Comparison of ENCODE assay signal across 26 cellular contexts in the genomic region with DNA sequence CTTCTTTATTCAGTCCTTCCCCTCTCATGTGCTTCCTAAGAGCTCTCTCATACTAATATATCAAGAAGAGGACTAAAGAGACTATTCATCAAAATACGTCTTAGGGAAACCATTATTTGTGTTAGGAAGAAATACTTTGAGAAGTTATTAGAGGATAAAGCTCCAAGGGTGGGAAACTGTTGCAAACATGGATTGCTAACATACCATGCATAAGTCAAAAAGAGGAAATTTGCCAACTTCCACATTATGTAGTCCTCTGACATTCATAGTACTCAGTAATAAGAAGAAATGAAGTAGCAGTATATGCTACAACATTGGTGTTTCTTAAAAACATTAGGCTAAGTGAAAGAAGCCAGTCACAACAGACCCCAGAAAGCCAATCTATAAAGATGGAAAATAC.
A peak's percentile ranks its signal among the peaks of the same experiment; 100 is the strongest.
DNase-seq lines count a peak whose midpoint lies in the region; ATAC-seq, FAIRE-seq and TF ChIP-seq lines count a peak whose summit lies in the region.
"Had no signal": no experiment of that assay in that cellular context is flagged by ENCODE, and none has a peak within 500 bp of the region (broad histone marks: within the 10 kb centered on the region; RNA-seq: fewer than 3 reads in every experiment).

No MANE protein-coding gene starts in this region.

- H2BK15ac ChIP-seq in IMR-90 (ENCODE audit: low read depth, low read length): no peak overlapping the region

- TF ChIP-seq POLR2A in IMR-90 (IDR thresholded peaks at IDR 0.05; ENCODE audit: low read depth, low read length) (no peak), HepG2 (IDR thresholded peaks at IDR 0.05; ENCODE audit: insufficient read depth in 1 of 2, low read depth in 2 of 2, low read length in 2 of 2) (no peak)

- no peak overlapping the region for H2BK20ac ChIP-seq in IMR-90 (ENCODE audit: low read depth, low read length)

- no peak for TF ChIP-seq RAD21 in IMR-90 (IDR thresholded peaks at IDR 0.05; ENCODE audit: low read length)
- no peak for TF ChIP-seq RAD21 in HepG2 (CRISPR knock-in tag; IDR thresholded peaks at IDR 0.05)

- WGBS in IMR-90 (ENCODE audit: extremely low coverage in 2 of 2, insufficient read length in 1 of 2), 2 experiments: no CpG with 5 or more reads among the region's 1 CpG
- WGBS in HepG2 (ENCODE audit: low lambda C conversion rate): 0% methylated on average over 1 of the region's 1 CpG

- no peak overlapping the region for H2BK5ac ChIP-seq in IMR-90 (ENCODE audit: low read depth, low read length, poor library complexity, severe bottlenecking)

- H3K9ac ChIP-seq in IMR-90 (ENCODE audit: low read depth, low read length) (no peak overlapping the region), adipocyte (ENCODE audit: low read length) (no peak overlapping the region), HepG2 (ENCODE audit: insufficient read depth, low read depth, low read length) (no peak overlapping the region)
- H3K9ac ChIP-seq: BLaER1 had no signal

- no peak overlapping the region for H4K8ac ChIP-seq in IMR-90 (ENCODE audit: low read depth in 2 of 2, low read length in 2 of 2)

- H3K18ac ChIP-seq in IMR-90 (ENCODE audit: low read depth, low read length): peak overlapping the region; percentile 44; the same call in 1 of the 2 replicates

- H3K27ac ChIP-seq in IMR-90 (ENCODE audit: insufficient read depth, low read length): no peak overlapping the region
- H3K27ac ChIP-seq in caudate nucleus (ENCODE audit: low read depth, low read length): no peak overlapping the region
- no peak overlapping the region for H3K27ac ChIP-seq in HepG2 (ENCODE audit: extremely low read length, insufficient read depth, low read length)
- H3K27ac ChIP-seq: 22Rv1, A549, BLaER1 had no signal

- H4K5ac ChIP-seq in IMR-90 (ENCODE audit: low read depth, low read length): no peak overlapping the region

- H3K9me3 ChIP-seq in IMR-90 (ENCODE audit: control insufficient read depth, insufficient read depth, low read length) (no peaks in the 10 kb centered on the region), adipocyte (ENCODE audit: control insufficient read depth, low read length) (peaks cover 7% of the 10 kb centered on the region), HepG2 (ENCODE audit: low read length) (no peaks in the 10 kb centered on the region)
- H3K9me3 ChIP-seq: A549, BE2C, BLaER1 had no signal

- no peak overlapping the region for H2BK120ac ChIP-seq in IMR-90 (ENCODE audit: low read depth, low read length)

- H3K27me3 ChIP-seq in IMR-90 (ENCODE audit: control insufficient read depth, insufficient read depth, low read length) (no peaks in the 10 kb centered on the region), adipocyte (replicated peaks; ENCODE audit: control insufficient read depth, insufficient read depth, low read length) (no peaks in the 10 kb centered on the region), HepG2 (ENCODE audit: control insufficient read depth in 1 of 2, insufficient read depth in 2 of 2, low read length in 2 of 2) (no peaks in the 10 kb centered on the region)
- H3K27me3 ChIP-seq: BE2C, BLaER1 had no signal

- H4K20me1 ChIP-seq in IMR-90 (ENCODE audit: insufficient read depth, low read length): no peaks in the 10 kb centered on the region
- H4K20me1 ChIP-seq in HepG2 (ENCODE audit: insufficient read depth, low read length): no peaks in the 10 kb centered on the region
- H4K20me1 ChIP-seq: BLaER1 had no signal

- POLR2A ChIA-PET in IMR-90 (lab: Charles Lee; ENCODE audit: unreplicated experiment): no interaction called here
- POLR2A ChIA-PET in HepG2 (lab: Yijun Ruan, JAX): no interaction called here

- no peak overlapping the region for H3K4ac ChIP-seq in IMR-90 (ENCODE audit: low read depth, low read length)

- H3K4me3 ChIP-seq in AG10803 (ENCODE audit: low read length): no peak overlapping the region
- H3K4me3 ChIP-seq in IMR-90 (ENCODE audit: insufficient read depth, low read depth, low read length): no peak overlapping the region
- no peak overlapping the region for H3K4me3 ChIP-seq in adipocyte (ENCODE audit: low read length)
- no peak overlapping the region for H3K4me3 ChIP-seq in HepG2 (replicated peaks in 1 of 3; ENCODE audit: insufficient read depth in 1 of 3, low read depth in 2 of 3, low read length in 3 of 3)
- H3K4me3 ChIP-seq: A549, BLaER1 had no signal

- TF ChIP-seq CTCF in AG10803 (conservative IDR thresholded peaks at IDR 0.05; ENCODE audit: low read length) (no peak), IMR-90 (conservative IDR thresholded peaks at IDR 0.05; ENCODE audit: low read depth, low read length) (no peak), HepG2 (CRISPR knock-in tag; IDR thresholded peaks at IDR 0.05) (no peak)

- no peaks in the 10 kb centered on the region for H3K36me3 ChIP-seq in IMR-90 (ENCODE audit: control insufficient read depth, insufficient read depth, low read length)
- no peaks in the 10 kb centered on the region for H3K36me3 ChIP-seq in adipocyte (ENCODE audit: control insufficient read depth, insufficient read depth, low read length, severe bottlenecking)
- H3K36me3 ChIP-seq in HepG2 (replicated peaks in 1 of 2; ENCODE audit: control insufficient read depth in 1 of 2, insufficient read depth in 2 of 2, low read length in 2 of 2): no peaks in the 10 kb centered on the region
- H3K36me3 ChIP-seq: BE2C, BLaER1 had no signal

- dilution Hi-C loops in IMR-90 (cut with HindIII; ENCODE audit: low sequenced_read_pairs, unreplicated experiment): no loop called here

- CTCF ChIA-PET in IMR-90 (lab: Yijun Ruan, JAX) (no interaction called here), HepG2 (lab: Yijun Ruan, JAX; ENCODE audit: low intra/inter-chr PET ratio, low total read pairs) (no interaction called here)

- H3K4me2 ChIP-seq in IMR-90 (ENCODE audit: low read depth, low read length) (no peak overlapping the region), HepG2 (ENCODE audit: low read depth, low read length) (no peak overlapping the region)
- H3K4me2 ChIP-seq: A549, BLaER1 had no signal

- H2AK5ac ChIP-seq in IMR-90 (ENCODE audit: low read depth, low read length): no peak overlapping the region

- intact Hi-C loops in IMR-90 (cut with micrococcal nuclease): no loop called here
- intact Hi-C loops in HepG2 (cut with micrococcal nuclease; ENCODE audit: unreplicated experiment): no loop called here

- H2AFZ ChIP-seq in IMR-90 (replicated peaks; ENCODE audit: low read length, poor library complexity): no peak overlapping the region
- H2AFZ ChIP-seq in HepG2 (ENCODE audit: low read length): no peak overlapping the region

- FAIRE-seq in HepG2 (lab: Jason Lieb, UNC): no peak
- FAIRE-seq: A549, G401.6, GM12891, GM19239 had no signal

- DNase-seq in AG10803 (ENCODE audit: low read depth): peak; percentile 36
- DNase-seq in IMR-90: peak; percentile 24
- DNase-seq in adipocyte (ENCODE audit: low read depth): peak; percentile 44
- DNase-seq in iris pigment epithelial cell (ENCODE audit: low read depth): peak; percentile 66
- no peak for DNase-seq in SK-N-DZ (ENCODE audit: low spot score)
- no peak for DNase-seq in caudate nucleus (lab: John Stamatoyannopoulos, UW)
- no peak for DNase-seq in HepG2 (ENCODE audit: low spot score)
- DNase-seq: BE2C; C1 segment of cervical spinal cord; CD4-positive, alpha-beta memory T cell; CD4-positive, CD25-positive, alpha-beta regulatory T cell; CD8-positive, alpha-beta memory T cell; COR-L47; DMS 273 treated with DMSO at 0.1 percent for 48 hours; DMS153; DMS53; DMS79; DND-41; GF-D8 had no signal

- ATAC-seq in IMR-90 (ENCODE audit: low read depth) (peak; percentile 54; the same call in 1 of the 2 replicates), GM21529 (IDR thresholded peaks at IDR 0.05; ENCODE audit: unreplicated experiment) (no peak), HepG2 (no peak)
- ATAC-seq: A549 had no signal

- H3K23ac ChIP-seq in IMR-90 (ENCODE audit: low read depth, low read length): no peak overlapping the region

- H3K9me1 ChIP-seq in IMR-90 (ENCODE audit: insufficient read depth, low read length): no peaks in the 10 kb centered on the region

- BruUV-seq in IMR-90 (replicated peaks; lab: Mats Ljungman, UMichigan) (no TSS peak), HepG2 (replicated peaks; lab: Mats Ljungman, UMichigan) (no TSS peak)

- peaks cover under 1% of the 10 kb centered on the region; the same call in 1 of the 2 replicates for H3K4me1 ChIP-seq in IMR-90 (ENCODE audit: control insufficient read depth, insufficient read depth, low read length)
- H3K4me1 ChIP-seq in adipocyte (ENCODE audit: control insufficient read depth, insufficient read depth, low read length): no peaks in the 10 kb centered on the region
- H3K4me1 ChIP-seq in HepG2 (ENCODE audit: insufficient read depth, low read length): no peaks in the 10 kb centered on the region
- H3K4me1 ChIP-seq: A549, BE2C, BLaER1 had no signal

- TF ChIP-seq EP300 in HepG2 (IDR thresholded peaks at IDR 0.05; ENCODE audit: low read depth in 2 of 2, low read length in 2 of 2): no peak
- no peak for TF ChIP-seq EP300 in HepG2 (CRISPR knock-in tag; IDR thresholded peaks at IDR 0.05; ENCODE audit: borderline replicate concordance)

- no peak overlapping the region for H4K91ac ChIP-seq in IMR-90 (ENCODE audit: insufficient read depth, low read depth, low read length)

- no peak overlapping the region for H3K56ac ChIP-seq in IMR-90 (ENCODE audit: extremely low read depth, insufficient read depth, low read length)

- no peak overlapping the region for H2AK9ac ChIP-seq in IMR-90 (replicated peaks; ENCODE audit: low read depth, low read length, poor library complexity)

- no peak overlapping the region for H3K14ac ChIP-seq in IMR-90 (replicated peaks; ENCODE audit: low read depth, low read length)

- no peaks in the 10 kb centered on the region for H3K79me2 ChIP-seq in HepG2 (ENCODE audit: insufficient read depth, low read length)

- in situ Hi-C loops in IMR-90 (cut with MboI; ENCODE audit: low sequenced_read_pairs) (no loop called here), HepG2 (cut with HindIII; ENCODE audit: extremely low pct_ligation_motif_present, low pct_unique_long_range_greater_than_20kb) (no loop called here)

- H3K79me1 ChIP-seq in IMR-90 (ENCODE audit: low read depth in 1 of 2, low read length in 2 of 2): no peaks in the 10 kb centered on the region

TF ChIP-seq in IMR-90, 13 proteins besides CTCF, POLR2A, EP300 and RAD21:
- no peak for TF ChIP-seq USF2 (IDR thresholded peaks at IDR 0.05; ENCODE audit: low read depth, low read length)

TF ChIP-seq in HepG2, 621 proteins besides CTCF, POLR2A, EP300 and RAD21 (continues in another document):
- TF ChIP-seq ZNF883 (CRISPR knock-in tag; IDR thresholded peaks at IDR 0.05; ENCODE audit: not compliant biosample characterization) (no peak), MAFK (conservative IDR thresholded peaks at IDR 0.05 in 1 of 2, IDR thresholded peaks at IDR 0.05 in 1 of 2; ENCODE audit: low read length in 2 of 2) (no peak), ZNF713 (CRISPR knock-in tag; IDR thresholded peaks at IDR 0.05) (no peak), FOXM1 (CRISPR knock-in tag; IDR thresholded peaks at IDR 0.05) (no peak), ZKSCAN5 (CRISPR knock-in tag; IDR thresholded peaks at IDR 0.05) (no peak), CEBPB (IDR thresholded peaks at IDR 0.05; ENCODE audit: borderline replicate concordance, low read depth, low read length) (no peak)

Comparison
In these comparisons a context has a peak if more than half of its experiments do, and no peak if none do; other contexts are left out.
1. DNase-seq: peak in AG10803 (single experiment), IMR-90 (single experiment), adipocyte (single experiment) and iris pigment epithelial cell (single experiment); none in SK-N-DZ (single experiment), caudate nucleus (0 of 61) and HepG2 (single experiment).